Comparison of ENCODE assay signal across 10 cellular contexts in the genomic region with DNA sequence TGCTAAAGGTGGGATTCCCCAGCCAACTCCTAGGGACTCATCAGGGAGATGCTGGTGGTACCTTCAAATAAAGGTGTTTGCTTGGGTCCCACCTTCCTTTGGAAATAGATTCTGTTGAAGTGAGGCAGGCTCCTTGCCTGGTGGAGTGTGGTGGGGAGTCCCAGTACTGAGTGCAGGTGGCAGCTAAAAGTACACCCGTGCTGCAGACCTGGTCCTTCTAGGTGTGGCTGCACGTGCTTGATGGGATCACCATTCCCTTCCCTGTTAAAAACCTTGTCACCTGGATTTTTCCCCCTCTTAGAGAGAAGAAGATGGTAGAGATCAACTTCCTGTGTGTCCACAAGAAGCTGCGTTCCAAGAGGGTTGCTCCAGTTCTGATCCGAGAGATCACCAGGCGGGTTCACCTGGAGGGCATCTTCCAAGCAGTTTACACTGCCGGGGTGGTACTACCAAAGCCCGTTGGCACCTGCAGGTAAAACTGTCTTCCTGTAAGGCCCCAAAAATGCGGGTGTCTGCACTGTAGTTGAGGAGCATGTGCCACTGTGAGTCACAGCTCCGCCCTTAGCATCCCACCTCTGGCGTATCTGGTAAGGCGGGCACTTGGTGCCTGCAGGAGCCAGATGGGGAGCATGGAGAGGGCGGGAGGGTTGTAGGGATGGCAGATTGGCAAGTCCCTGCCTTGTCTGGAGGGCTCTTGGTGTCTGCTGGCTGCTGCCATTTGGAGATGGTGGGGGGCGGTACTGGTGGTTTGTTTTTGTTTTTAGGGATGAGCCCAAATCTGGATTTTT. TPM values are rescaled to one million over a fixed set of nuclear protein-coding genes. Genes with fewer than 3 reads are reported as not detected.
A peak's percentile ranks its signal among the peaks of the same experiment; 100 is the strongest.
DNase-seq lines count a peak whose midpoint lies in the region; ATAC-seq, FAIRE-seq and TF ChIP-seq lines count a peak whose summit lies in the region.
"Had no signal": no experiment of that assay in that cellular context is flagged by ENCODE, and none has a peak within 500 bp of the region (broad histone marks: within the 10 kb centered on the region; RNA-seq: fewer than 3 reads in every experiment).

No MANE protein-coding gene starts in this region.

- no peak overlapping the region for H3K56ac ChIP-seq in IMR-90 (ENCODE audit: extremely low read depth, insufficient read depth, low read length)

- peaks cover 4% of the 10 kb centered on the region; the same call in 1 of the 2 replicates for H4K20me1 ChIP-seq in IMR-90 (ENCODE audit: insufficient read depth, low read length)
- H4K20me1 ChIP-seq in keratinocyte (ENCODE audit: control insufficient read depth, extremely low read depth, insufficient read depth, low read length) = no peaks in the 10 kb centered on the region

- no peak for TF ChIP-seq POLR2A in IMR-90 (IDR thresholded peaks at IDR 0.05; ENCODE audit: low read depth, low read length)

- peak overlapping the region; percentile 66; the same call in 1 of the 2 replicates for H3K27ac ChIP-seq in IMR-90 (ENCODE audit: insufficient read depth, low read length)
- peak overlapping the region; percentile 51 for H3K27ac ChIP-seq in angular gyrus (ENCODE audit: low read depth, low read length)
- H3K27ac ChIP-seq in keratinocyte (ENCODE audit: control insufficient read depth, insufficient read depth, low read length) = peak overlapping the region; percentile 37
- H3K27ac ChIP-seq in tibial artery = peak overlapping the region; percentile 67 to 84
- H3K27ac ChIP-seq: colonic mucosa had no signal

- no peak overlapping the region for H3K4me2 ChIP-seq in IMR-90 (ENCODE audit: low read depth, low read length)
- no peak overlapping the region for H3K4me2 ChIP-seq in keratinocyte (ENCODE audit: control insufficient read depth, extremely low read depth, insufficient read depth, low read depth, low read length)

- CTCF ChIA-PET in IMR-90 (lab: Yijun Ruan, JAX) = interaction anchor here (0.7 to 2.2 kb wide), 13 partner anchors 10 to 189 kb away, joined by 3 to 9 read pairs (median 4); a partner anchor contains a TSS

- H3K4ac ChIP-seq in IMR-90 (ENCODE audit: low read depth, low read length) = no peak overlapping the region

- H2AK5ac ChIP-seq in IMR-90 (ENCODE audit: low read depth, low read length) = no peak overlapping the region

- H3K79me1 ChIP-seq in IMR-90 (ENCODE audit: low read depth in 1 of 2, low read length in 2 of 2) = peaks cover 26 to 62% of the 10 kb centered on the region in 2 experiments

- DNase-seq in IMR-90 = no peak
- no peak for DNase-seq in keratinocyte (ENCODE audit: low read depth, low spot score)
- DNase-seq in tibial artery = no peak
- no peak for DNase-seq in GM10266 (ENCODE audit: extremely low spot score)

- H3K9ac ChIP-seq in IMR-90 (ENCODE audit: low read depth, low read length) = peak overlapping the region; percentile 51; the same call in 1 of the 2 replicates
- peak overlapping the region; percentile 10 for H3K9ac ChIP-seq in keratinocyte (ENCODE audit: control insufficient read depth, extremely low read depth, insufficient read depth, low read length)

- no peak for TF ChIP-seq CTCF in IMR-90 (conservative IDR thresholded peaks at IDR 0.05; ENCODE audit: low read depth, low read length)
- no peak for TF ChIP-seq CTCF in keratinocyte (optimal IDR thresholded peaks at IDR 0.05 in 1 of 3, IDR thresholded peaks at IDR 0.05 in 1 of 3, conservative IDR thresholded peaks at IDR 0.05 in 1 of 3; ENCODE audit: extremely low read depth in 1 of 3, insufficient read depth in 2 of 3, low read length in 3 of 3)
- TF ChIP-seq CTCF in tibial artery (IDR thresholded peaks at IDR 0.05) = no peak
- TF ChIP-seq CTCF in GM10266 (IDR thresholded peaks at IDR 0.05; ENCODE audit: control insufficient read depth, insufficient read depth, low read depth, missing control alignments) = no peak

- no peak overlapping the region for H4K91ac ChIP-seq in IMR-90 (ENCODE audit: insufficient read depth, low read depth, low read length)

- H3K36me3 ChIP-seq in IMR-90 (ENCODE audit: control insufficient read depth, insufficient read depth, low read length) (peaks cover 74% of the 10 kb centered on the region), keratinocyte (ENCODE audit: control insufficient read depth in 2 of 2, extremely low read depth in 1 of 2, insufficient read depth in 2 of 2, low read length in 2 of 2) (peaks cover 43 to 44% of the 10 kb centered on the region in 2 experiments), tibial artery (peaks cover 70 to 84% (median 80%) of the 10 kb centered on the region in 3 donors)

- peak overlapping the region; percentile 51; the same call in 1 of the 2 replicates for H4K5ac ChIP-seq in IMR-90 (ENCODE audit: low read depth, low read length)

- H2BK5ac ChIP-seq in IMR-90 (ENCODE audit: low read depth, low read length, poor library complexity, severe bottlenecking) = peak overlapping the region; percentile 9

- H3K4me3 ChIP-seq in IMR-90 (ENCODE audit: insufficient read depth, low read depth, low read length) (no peak overlapping the region), keratinocyte (ENCODE audit: control insufficient read depth in 2 of 3, extremely low read depth in 1 of 3, insufficient read depth in 2 of 3, low read depth in 1 of 3, low read length in 3 of 3) (no peak overlapping the region), tibial artery (no peak overlapping the region)
- H3K4me3 ChIP-seq: colonic mucosa had no signal

- no peak overlapping the region for H2BK15ac ChIP-seq in IMR-90 (ENCODE audit: low read depth, low read length)

- H3K9me3 ChIP-seq in IMR-90 (ENCODE audit: control insufficient read depth, insufficient read depth, low read length) (no peaks in the 10 kb centered on the region), keratinocyte (ENCODE audit: control insufficient read depth, low read depth, low read length) (no peaks in the 10 kb centered on the region), tibial artery (no peaks in the 10 kb centered on the region)
- H3K9me3 ChIP-seq: colonic mucosa had no signal

- H2AK9ac ChIP-seq in IMR-90 (replicated peaks; ENCODE audit: low read depth, low read length, poor library complexity) = no peak overlapping the region

- no peaks in the 10 kb centered on the region for H3K79me2 ChIP-seq in keratinocyte (ENCODE audit: control insufficient read depth, insufficient read depth, low read length)

- dilution Hi-C loops in IMR-90 (cut with HindIII; ENCODE audit: low sequenced_read_pairs, unreplicated experiment) (no loop called here), keratinocyte (cut with MboI; ENCODE audit: extremely low pct_ligation_motif_present, low sequenced_read_pairs) (no loop called here)

- in situ Hi-C loops in IMR-90 (cut with MboI; ENCODE audit: low sequenced_read_pairs) = no loop called here

- H3K4me1 ChIP-seq in IMR-90 (ENCODE audit: control insufficient read depth, insufficient read depth, low read length) (peaks cover 15% of the 10 kb centered on the region), keratinocyte (ENCODE audit: control insufficient read depth, extremely low read depth, insufficient read depth, low read length) (peaks cover 42% of the 10 kb centered on the region), tibial artery (peaks cover 0 to 67% (median 43%) of the 10 kb centered on the region in 4 donors)
- H3K4me1 ChIP-seq: colonic mucosa had no signal

- H4K8ac ChIP-seq in IMR-90 (ENCODE audit: low read depth in 2 of 2, low read length in 2 of 2) = no peak overlapping the region

- POLR2A ChIA-PET in IMR-90 (lab: Charles Lee; ENCODE audit: unreplicated experiment) = no interaction called here

- no peak overlapping the region for H3K18ac ChIP-seq in IMR-90 (ENCODE audit: low read depth, low read length)

- no peak overlapping the region for H3K23ac ChIP-seq in IMR-90 (ENCODE audit: low read depth, low read length)

- no peak overlapping the region for H2BK20ac ChIP-seq in IMR-90 (ENCODE audit: low read depth, low read length)

- no peak overlapping the region for H3K14ac ChIP-seq in IMR-90 (replicated peaks; ENCODE audit: low read depth, low read length)

- TF ChIP-seq RAD21 in IMR-90 (IDR thresholded peaks at IDR 0.05; ENCODE audit: low read length) = no peak

- WGBS in IMR-90 (ENCODE audit: extremely low coverage in 2 of 2, insufficient read length in 1 of 2), 2 experiments = 96% methylated on average over 4 of the region's 13 CpGs; no CpG with 5 or more reads in 1 of the 2 experiments

- FAIRE-seq in keratinocyte (lab: Jason Lieb, UNC) = peak; percentile 49
- FAIRE-seq: TTC549 had no signal

- ATAC-seq in IMR-90 (ENCODE audit: low read depth) (no peak), HG02840 (IDR thresholded peaks at IDR 0.05; ENCODE audit: low FRiP score, unreplicated experiment) (no peak), GM19035 (IDR thresholded peaks at IDR 0.05; ENCODE audit: unreplicated experiment) (no peak)

- no peak overlapping the region for H2BK120ac ChIP-seq in IMR-90 (ENCODE audit: low read depth, low read length)

- H3K27me3 ChIP-seq in IMR-90 (ENCODE audit: control insufficient read depth, insufficient read depth, low read length) = no peaks in the 10 kb centered on the region
- no peaks in the 10 kb centered on the region for H3K27me3 ChIP-seq in keratinocyte (ENCODE audit: control insufficient read depth, extremely low read depth, insufficient read depth, low read length)
- no peaks in the 10 kb centered on the region for H3K27me3 ChIP-seq in tibial artery
- H3K27me3 ChIP-seq: colonic mucosa had no signal

- H3K9me1 ChIP-seq in IMR-90 (ENCODE audit: insufficient read depth, low read length) (peaks cover 6% of the 10 kb centered on the region; the same call in 1 of the 2 replicates), keratinocyte (ENCODE audit: control insufficient read depth, extremely low read depth, insufficient read depth, low read length) (no peaks in the 10 kb centered on the region)

- intact Hi-C loops in IMR-90 (cut with micrococcal nuclease) = no loop called here
- intact Hi-C loops in tibial artery (cut with DNase I; ENCODE audit: low total_unique reads) = loop anchor here (5.0 kb wide), 2 partner anchors 34 to 46 kb away; a partner anchor contains a TSS

- no TSS peak for BruUV-seq in IMR-90 (replicated peaks; lab: Mats Ljungman, UMichigan)

- H2AFZ ChIP-seq in IMR-90 (replicated peaks; ENCODE audit: low read length, poor library complexity) (no peak overlapping the region), keratinocyte (ENCODE audit: control insufficient read depth, low read length) (no peak overlapping the region)

RNA-seq across cellular contexts. Expression of a gene that starts 34.0 kb away (rescaled TPM):
- 5.3 and 5.6 TPM in 2 replicates for total RNA-seq in IMR-90 (2012; rRNA removed)
- polyA plus RNA-seq in IMR-90 (2012; rRNA removed) = 36.6 and 39.0 TPM in 2 replicates
- 14.8 and 45.8 TPM in 2 replicates for polyA plus RNA-seq in IMR-90 (2012; cell fraction: cytosol; rRNA removed)
- polyA plus RNA-seq in IMR-90 (2012; cell fraction: nucleus; rRNA removed; ENCODE audit: low replicate concordance) = 35.9 and 73.0 TPM in 2 replicates
- polyA plus RNA-seq in keratinocyte = 53.3 to 86.4 TPM (median 75.7 TPM) in 3 replicates
- 27.6 TPM for polyA plus RNA-seq in keratinocyte (2011; ENCODE audit: low read depth)
- 44.0 and 93.3 TPM in 2 replicates for polyA plus RNA-seq in keratinocyte (2011; cell fraction: cytosol; rRNA removed)
- 46.4 and 64.5 TPM in 2 replicates for polyA plus RNA-seq in keratinocyte (2011; cell fraction: nucleus; rRNA removed)
- 32.9 and 85.2 TPM in 2 replicates for polyA plus RNA-seq in keratinocyte (2012; ENCODE audit: low replicate concordance)
- 77.9 to 252 TPM (median 124 TPM) in 3 replicates for polyA minus RNA-seq in keratinocyte
- 136 TPM for polyA minus RNA-seq in keratinocyte (2011; cell fraction: cytosol; rRNA and poly(A)+ RNA removed)
- polyA minus RNA-seq in keratinocyte (2011; cell fraction: nucleus; rRNA and poly(A)+ RNA removed) = 45.5 and 47.5 TPM in 2 replicates
- polyA plus RNA-seq: IgD-negative memory B cell had no signal

RNA-seq across cellular contexts. Expression of a gene that starts 37.2 kb away (rescaled TPM):
- 57.5 and 60.6 TPM in 2 replicates for total RNA-seq in IMR-90 (2012; rRNA removed)
- polyA plus RNA-seq in IMR-90 (2012; rRNA removed) (36.0 and 38.0 TPM in 2 replicates), keratinocyte (75.9 to 101 TPM (median 92.3 TPM) in 3 replicates)
- polyA plus RNA-seq in IMR-90 (2012; cell fraction: cytosol; rRNA removed) = 21.3 and 29.7 TPM in 2 replicates
- polyA plus RNA-seq in IMR-90 (2012; cell fraction: nucleus; rRNA removed; ENCODE audit: low replicate concordance) = 26.3 and 44.4 TPM in 2 replicates
- polyA plus RNA-seq in keratinocyte (2011; ENCODE audit: low read depth) = 239 TPM
- polyA plus RNA-seq in keratinocyte (2011; cell fraction: cytosol; rRNA removed) = 47.2 and 55.5 TPM in 2 replicates
- polyA plus RNA-seq in keratinocyte (2011; cell fraction: nucleus; rRNA removed) = 59.9 and 68.3 TPM in 2 replicates
- polyA plus RNA-seq in keratinocyte (2012; ENCODE audit: low replicate concordance) = 107 and 154 TPM in 2 replicates
- polyA minus RNA-seq in keratinocyte = 42.2 to 74.7 TPM (median 53.7 TPM) in 3 replicates
- 446 TPM for polyA minus RNA-seq in keratinocyte (2011; cell fraction: cytosol; rRNA and poly(A)+ RNA removed)
- 32.5 and 42.7 TPM in 2 replicates for polyA minus RNA-seq in keratinocyte (2011; cell fraction: nucleus; rRNA and poly(A)+ RNA removed)

RNA-seq across cellular contexts. Expression of a gene that starts 37.2 kb away (rescaled TPM):
- 1.7 and 2.3 TPM in 2 replicates for total RNA-seq in IMR-90 (2012; rRNA removed)
- polyA plus RNA-seq in IMR-90 (2012; rRNA removed) (5.7 and 6.1 TPM in 2 replicates), keratinocyte (2.6 to 4.4 TPM (median 2.8 TPM) in 3 replicates)
- 4.5 and 5.5 TPM in 2 replicates for polyA plus RNA-seq in IMR-90 (2012; cell fraction: cytosol; rRNA removed)
- polyA plus RNA-seq in IMR-90 (2012; cell fraction: nucleus; rRNA removed; ENCODE audit: low replicate concordance) = 29.9 and 39.6 TPM in 2 replicates
- 4.6 TPM for polyA plus RNA-seq in keratinocyte (2011; ENCODE audit: low read depth)
- polyA plus RNA-seq in keratinocyte (2011; cell fraction: cytosol; rRNA removed) = 1.8 and 2.8 TPM in 2 replicates
- 7.9 and 11.8 TPM in 2 replicates for polyA plus RNA-seq in keratinocyte (2011; cell fraction: nucleus; rRNA removed)
- 3.5 and 7.2 TPM in 2 replicates for polyA plus RNA-seq in keratinocyte (2012; ENCODE audit: low replicate concordance)
- 1.3 to 3.9 TPM (median 3.9 TPM) in 3 replicates for polyA minus RNA-seq in keratinocyte
- polyA minus RNA-seq in keratinocyte (2011; cell fraction: cytosol; rRNA and poly(A)+ RNA removed) = 5.0 TPM
- polyA minus RNA-seq in keratinocyte (2011; cell fraction: nucleus; rRNA and poly(A)+ RNA removed) = 3.8 and 7.3 TPM in 2 replicates

RNA-seq across cellular contexts. Expression of a gene that starts 46.8 kb away (rescaled TPM):
- total RNA-seq in IMR-90 (2012; rRNA removed) = 42.5 and 47.9 TPM in 2 replicates
- polyA plus RNA-seq in IMR-90 (2012; rRNA removed) (31.3 and 32.3 TPM in 2 replicates), keratinocyte (18.7 to 27.6 TPM (median 22.8 TPM) in 3 replicates)
- 24.2 and 46.9 TPM in 2 replicates for polyA plus RNA-seq in IMR-90 (2012; cell fraction: cytosol; rRNA removed)
- polyA plus RNA-seq in IMR-90 (2012; cell fraction: nucleus; rRNA removed; ENCODE audit: low replicate concordance) = 30.5 and 63.2 TPM in 2 replicates
- 10.3 TPM for polyA plus RNA-seq in keratinocyte (2011; ENCODE audit: low read depth)
- 19.2 and 26.4 TPM in 2 replicates for polyA plus RNA-seq in keratinocyte (2011; cell fraction: cytosol; rRNA removed)
- 37.1 and 50.9 TPM in 2 replicates for polyA plus RNA-seq in keratinocyte (2011; cell fraction: nucleus; rRNA removed)
- polyA plus RNA-seq in keratinocyte (2012; ENCODE audit: low replicate concordance) = 26.6 and 27.7 TPM in 2 replicates
- polyA minus RNA-seq in keratinocyte = 36.2 to 67.9 TPM (median 47.1 TPM) in 3 replicates
- polyA minus RNA-seq in keratinocyte (2011; cell fraction: cytosol; rRNA and poly(A)+ RNA removed) = 64.3 TPM
- polyA minus RNA-seq in keratinocyte (2011; cell fraction: nucleus; rRNA and poly(A)+ RNA removed) = 27.6 and 31.8 TPM in 2 replicates

RNA-seq across cellular contexts. Expression of a gene that starts 50.0 kb away (rescaled TPM):
- total RNA-seq in IMR-90 (2012; rRNA removed) = 5.9 and 8.6 TPM in 2 replicates
- polyA plus RNA-seq in IMR-90 (2012; rRNA removed) (14.5 TPM in 2 replicates), keratinocyte (15.3 to 22.2 TPM (median 19.9 TPM) in 3 replicates)
- 13.5 and 13.8 TPM in 2 replicates for polyA plus RNA-seq in IMR-90 (2012; cell fraction: cytosol; rRNA removed)
- 8.5 and 12.5 TPM in 2 replicates for polyA plus RNA-seq in IMR-90 (2012; cell fraction: nucleus; rRNA removed; ENCODE audit: low replicate concordance)
- polyA plus RNA-seq in keratinocyte (2011; ENCODE audit: low read depth) = 17.4 TPM
- 13.2 and 16.9 TPM in 2 replicates for polyA plus RNA-seq in keratinocyte (2011; cell fraction: cytosol; rRNA removed)
- 55.2 and 57.6 TPM in 2 replicates for polyA plus RNA-seq in keratinocyte (2011; cell fraction: nucleus; rRNA removed)
- 20.4 and 40.9 TPM in 2 replicates for polyA plus RNA-seq in keratinocyte (2012; ENCODE audit: low replicate concordance)
- polyA minus RNA-seq in keratinocyte = 6.6 to 11.5 TPM (median 6.8 TPM) in 3 replicates
- polyA minus RNA-seq in keratinocyte (2011; cell fraction: cytosol; rRNA and poly(A)+ RNA removed) = 13.8 TPM
- polyA minus RNA-seq in keratinocyte (2011; cell fraction: nucleus; rRNA and poly(A)+ RNA removed) = 12.7 and 19.0 TPM in 2 replicates
